ENCODE assay signal across 1 cellular context in genomic region chr1:25430666-25431494, GRCh38.
TF ChIP-seq lines count a peak whose summit lies in the region.

Gene MACO1 (plus strand): TSS chr1:25430897. CDS start chr1:25431099, 202 bp downstream.

TF ChIP-seq in K562, 482 proteins besides CTCF, POLR2A, EP300 and RAD21 (continued from another document and continues in another):
- TF ChIP-seq ZNF407 (IDR thresholded peaks at IDR 0.05; ENCODE audit: low read depth) (no peak), ZBTB43 (CRISPR knock-in tag; IDR thresholded peaks at IDR 0.05) (no peak), MBD2 (IDR thresholded peaks at IDR 0.05; ENCODE audit: borderline replicate concordance, low read depth) (peak; percentile 97), SMAD3 (CRISPR knock-in tag; conservative IDR thresholded peaks at IDR 0.05) (no peak), HDAC2 (IDR thresholded peaks at IDR 0.05) (no peak; the same call in 1 of the 2 replicates), HCFC1 (IDR thresholded peaks at IDR 0.05; ENCODE audit: low read depth, low read length) (0 out of 2 replicates have a peak, but pooled peaks have one; percentile 12), PML (IDR thresholded peaks at IDR 0.05; ENCODE audit: low read length) (no peak), ZNF449 (CRISPR knock-in tag; IDR thresholded peaks at IDR 0.05) (no peak), HLTF (IDR thresholded peaks at IDR 0.05) (no peak), CGGBP1 (CRISPR knock-in tag; IDR thresholded peaks at IDR 0.05) (peak; percentile 59; the same call in 1 of the 2 replicates), ZBTB8A (IDR thresholded peaks at IDR 0.05; ENCODE audit: partially characterized antibody) (no peak), ZBTB2 (IDR thresholded peaks at IDR 0.05) (no peak), GABPB1 (CRISPR knock-in tag; IDR thresholded peaks at IDR 0.05) (peak; percentile 27; the same call in 1 of the 2 replicates), MXI1 (IDR thresholded peaks at IDR 0.05; ENCODE audit: low read depth, low read length) (no peak; the same call in 1 of the 2 replicates), HES1 (IDR thresholded peaks at IDR 0.05; ENCODE audit: low read depth) (no peak), ZNF280B (CRISPR knock-in tag; IDR thresholded peaks at IDR 0.05) (no peak), CBX5 (IDR thresholded peaks at IDR 0.05; ENCODE audit: borderline replicate concordance, low read depth) (no peak), GATAD2A (IDR thresholded peaks at IDR 0.05) (no peak), ADNP (tag; IDR thresholded peaks at IDR 0.05) (no peak), CHCHD3 (CRISPR knock-in tag; IDR thresholded peaks at IDR 0.05) (no peak), OTX1 (CRISPR knock-in tag; IDR thresholded peaks at IDR 0.05) (no peak), ZFP30 (CRISPR knock-in tag; IDR thresholded peaks at IDR 0.05; ENCODE audit: borderline replicate concordance) (no peak), ZNF561 (CRISPR knock-in tag; conservative IDR thresholded peaks at IDR 0.05) (no peak), E2F3 (CRISPR knock-in tag; IDR thresholded peaks at IDR 0.05) (no peak; the same call in 1 of the 2 replicates), ZBTB7A (IDR thresholded peaks at IDR 0.05; ENCODE audit: borderline replicate concordance, control insufficient read depth, low read depth, low read length) (peak; percentile 36; the same call in 1 of the 2 replicates), NRF1 (conservative IDR thresholded peaks at IDR 0.05 in 1 of 2, IDR thresholded peaks at IDR 0.05 in 1 of 2) (no peak), RREB1 (CRISPR knock-in tag; IDR thresholded peaks at IDR 0.05) (no peak; the same call in 1 of the 2 replicates), CBFA2T3 (IDR thresholded peaks at IDR 0.05) (no peak), ZC3H4 (CRISPR knock-in tag; IDR thresholded peaks at IDR 0.05; ENCODE audit: borderline replicate concordance) (no peak), SMARCA4 (IDR thresholded peaks at IDR 0.05) (no peak), ILK (tag; IDR thresholded peaks at IDR 0.05; ENCODE audit: borderline replicate concordance, low read depth) (no peak), NFIC (IDR thresholded peaks at IDR 0.05) (no peak), SMC3 (conservative IDR thresholded peaks at IDR 0.05; ENCODE audit: insufficient read depth, low read depth, low read length) (0 out of 2 replicates have a peak, but pooled peaks have one; percentile 11), ZNF143 (CRISPR knock-in tag; IDR thresholded peaks at IDR 0.05) (no peak), SNAPC5 (CRISPR knock-in tag; IDR thresholded peaks at IDR 0.05) (no peak), ZFX (CRISPR knock-in tag; IDR thresholded peaks at IDR 0.05) (peak; percentile 62), BCL6 (CRISPR knock-in tag; IDR thresholded peaks at IDR 0.05) (no peak), ZSCAN29 (IDR thresholded peaks at IDR 0.05) (no peak), ZNF311 (CRISPR knock-in tag; IDR thresholded peaks at IDR 0.05) (no peak), ZNF512 (tag; IDR thresholded peaks at IDR 0.05) (no peak)
